15 cellular contexts compared by ENCODE assay signal in genomic region chr4:66564901-66565648, GRCh38.
DNase-seq lines count a peak whose midpoint lies in the region; ATAC-seq and TF ChIP-seq lines count a peak whose summit lies in the region.
"Had no signal": no experiment of that assay in that cellular context is flagged by ENCODE, and none has a peak within 500 bp of the region (broad histone marks: within the 10 kb centered on the region; RNA-seq: fewer than 3 reads in every experiment).

No MANE protein-coding gene starts in this region.

- WGBS in neuronal stem cell (ENCODE audit: extremely low coverage in 2 of 2, insufficient read length in 2 of 2, insufficient replicate concordance in 1 of 2), 2 donors: no CpG with 5 or more reads among the region's 12 CpGs
- 88 to 89% methylated on average over 12 of the region's 12 CpGs for WGBS in lower leg skin, 2 donors

- no peak overlapping the region for H2BK120ac ChIP-seq in neuronal stem cell (ENCODE audit: low read depth, low read length)

- H3K9me3 ChIP-seq in neuronal stem cell (replicated peaks in 1 of 2; ENCODE audit: control insufficient read depth in 2 of 2, insufficient read depth in 1 of 2, low read depth in 1 of 2, low read length in 2 of 2): no peaks in the 10 kb centered on the region
- H3K9me3 ChIP-seq in Karpas-422 (ENCODE audit: low read length): peaks cover 15% of the 10 kb centered on the region; the same call in 1 of the 2 replicates
- H3K9me3 ChIP-seq: thyroid gland had no signal

- H3K9ac ChIP-seq in neuronal stem cell (ENCODE audit: low read depth, low read length, poor library complexity) (no peak overlapping the region), Karpas-422 (ENCODE audit: low read length) (no peak overlapping the region)
- H3K9ac ChIP-seq: parathyroid adenoma had no signal

- H3K36me3 ChIP-seq in neuronal stem cell (replicated peaks in 1 of 2; ENCODE audit: control insufficient read depth in 2 of 2, insufficient read depth in 2 of 2, low read length in 2 of 2) (no peaks in the 10 kb centered on the region), Karpas-422 (ENCODE audit: insufficient read depth, low read length) (no peaks in the 10 kb centered on the region)
- H3K36me3 ChIP-seq: thyroid gland had no signal

- no peak overlapping the region for H3K27ac ChIP-seq in neuronal stem cell (replicated peaks; ENCODE audit: low read length)
- no peak overlapping the region for H3K27ac ChIP-seq in Karpas-422 (ENCODE audit: low read length)
- H3K27ac ChIP-seq: parathyroid adenoma, thyroid gland had no signal

- peak overlapping the region; percentile 94 for H3K27ac Mint-ChIP-seq in chondrocyte (ENCODE audit: unreplicated experiment)
- H3K27ac Mint-ChIP-seq: CD8-positive, alpha-beta memory T cell had no signal

- H3K27me3 ChIP-seq in neuronal stem cell (ENCODE audit: control insufficient read depth in 3 of 3, insufficient read depth in 3 of 3, low read depth in 1 of 3, low read length in 3 of 3): no peaks in the 10 kb centered on the region
- no peaks in the 10 kb centered on the region for H3K27me3 ChIP-seq in Karpas-422 (ENCODE audit: low read length)
- H3K27me3 ChIP-seq: thyroid gland had no signal

- H3K4me2 ChIP-seq in neuronal stem cell (ENCODE audit: insufficient read depth, low read length, poor library complexity, severe bottlenecking): no peak overlapping the region
- no peak overlapping the region for H3K4me2 ChIP-seq in Karpas-422 (ENCODE audit: low read depth, low read length, poor library complexity, severe bottlenecking)

- peak; percentile 89 for DNase-seq in EL
- DNase-seq in NCI-H1930 (lab: John Stamatoyannopoulos, UW): peak; percentile 34 to 54
- no peak for DNase-seq in chondrocyte (ENCODE audit: low spot score)
- no peak for DNase-seq in neuronal stem cell (ENCODE audit: low spot score)
- no peak for DNase-seq in Karpas-422
- DNase-seq in Kasumi-1 (lab: John Stamatoyannopoulos, UW): no peak
- DNase-seq in lower leg skin (ENCODE audit: low spot score in 2 of 2): no peak
- DNase-seq: CD8-positive, alpha-beta memory T cell; MM.1S; NK-92 treated with Interleukin-12 subunit alpha and Interleukin-12 subunit beta, amount 100 ng/mL, for 24 hours; T-helper 2 cell; thyroid gland had no signal

- H3K4me1 Mint-ChIP-seq in chondrocyte (ENCODE audit: low read depth): peaks cover 56% of the 10 kb centered on the region
- H3K4me1 Mint-ChIP-seq: CD8-positive, alpha-beta memory T cell had no signal

- H2BK12ac ChIP-seq in neuronal stem cell (ENCODE audit: low read length): no peak overlapping the region

- H3K4ac ChIP-seq in neuronal stem cell (ENCODE audit: low read length): no peak overlapping the region

- no peak overlapping the region for H3K18ac ChIP-seq in neuronal stem cell (ENCODE audit: low read length)

- peaks cover 0 to 10% of the 10 kb centered on the region in 2 donors for H3K4me1 ChIP-seq in neuronal stem cell (ENCODE audit: control insufficient read depth in 2 of 2, insufficient read depth in 1 of 2, low read depth in 1 of 2, low read length in 2 of 2)
- H3K4me1 ChIP-seq in Karpas-422 (ENCODE audit: low read length): no peaks in the 10 kb centered on the region
- H3K4me1 ChIP-seq: parathyroid adenoma, thyroid gland had no signal

- H2AK5ac ChIP-seq in neuronal stem cell (ENCODE audit: low read depth, low read length): no peak overlapping the region

- H2AFZ ChIP-seq in neuronal stem cell (ENCODE audit: low read length): peak overlapping the region; percentile 74
- H2AFZ ChIP-seq in Karpas-422 (ENCODE audit: low read length): no peak overlapping the region
- H2AFZ ChIP-seq: parathyroid adenoma had no signal

- peaks cover 4% of the 10 kb centered on the region for H3K9me3 Mint-ChIP-seq in chondrocyte (ENCODE audit: low read depth)

- TF ChIP-seq CTCF in chondrocyte (IDR thresholded peaks at IDR 0.05) (no peak), lower leg skin (IDR thresholded peaks at IDR 0.05) (no peak)

- H3K9me2 ChIP-seq in Karpas-422 (replicated peaks; ENCODE audit: insufficient read depth, low read length): no peaks in the 10 kb centered on the region

- H3K23ac ChIP-seq in neuronal stem cell (ENCODE audit: low read depth, low read length, poor library complexity): no peak overlapping the region

- ATAC-seq in HG03460 (IDR thresholded peaks at IDR 0.05; ENCODE audit: unreplicated experiment): no peak
- ATAC-seq: HCT116 had no signal

- intact Hi-C loops in lower leg skin (cut with DNase I; ENCODE audit: low total_unique reads): no loop called here

- no peaks in the 10 kb centered on the region for H3K79me1 ChIP-seq in neuronal stem cell (ENCODE audit: low read depth, low read length)

- H3K79me2 ChIP-seq in Karpas-422 (ENCODE audit: low read length): no peaks in the 10 kb centered on the region
- H3K79me2 ChIP-seq: parathyroid adenoma had no signal

- H3K4me3 Mint-ChIP-seq in chondrocyte (ENCODE audit: unreplicated experiment): peak overlapping the region; percentile 45
- H3K4me3 Mint-ChIP-seq: CD8-positive, alpha-beta memory T cell had no signal

- H2BK5ac ChIP-seq in neuronal stem cell (ENCODE audit: low read length): no peak overlapping the region

- no peaks in the 10 kb centered on the region for H4K20me1 ChIP-seq in Karpas-422 (ENCODE audit: insufficient read depth, low read depth, low read length)

- H3K27me3 Mint-ChIP-seq in chondrocyte (ENCODE audit: low read depth): no peaks in the 10 kb centered on the region
- H3K27me3 Mint-ChIP-seq: CD8-positive, alpha-beta memory T cell had no signal

- no peak overlapping the region for H3K4me3 ChIP-seq in neuronal stem cell (ENCODE audit: low read length in 2 of 2)
- no peak overlapping the region for H3K4me3 ChIP-seq in Karpas-422 (ENCODE audit: low read length)
- H3K4me3 ChIP-seq in lower leg skin (ENCODE audit: low read depth, poor library complexity, severe bottlenecking): no peak overlapping the region
- H3K4me3 ChIP-seq: thyroid gland had no signal

- H4K8ac ChIP-seq in neuronal stem cell (ENCODE audit: low read depth, low read length): no peak overlapping the region

- H2BK15ac ChIP-seq in neuronal stem cell (ENCODE audit: low read length): no peak overlapping the region

- no peak overlapping the region for H4K91ac ChIP-seq in neuronal stem cell (ENCODE audit: low read depth, low read length, poor library complexity)

- H3K14ac ChIP-seq in neuronal stem cell (ENCODE audit: low read length): no peak overlapping the region

- H3K36me3 Mint-ChIP-seq in chondrocyte (ENCODE audit: low read depth): no peaks in the 10 kb centered on the region
- H3K36me3 Mint-ChIP-seq: CD8-positive, alpha-beta memory T cell had no signal

- TF ChIP-seq POLR2A in lower leg skin (IDR thresholded peaks at IDR 0.05): no peak

Comparison
In these comparisons a context has a peak if more than half of its experiments do, and no peak if none do; other contexts are left out.
1. DNase-seq: peak in EL (single experiment) and NCI-H1930 (2 of 2); none in chondrocyte (single experiment), neuronal stem cell (single experiment), Karpas-422 (single experiment), Kasumi-1 (0 of 2) and lower leg skin (0 of 2).